Comparison of ENCODE assay signal across 8 cellular contexts in genomic region chr18:48545690-48546365, GRCh38. TPM values are rescaled to one million over a fixed set of nuclear protein-coding genes. Genes with fewer than 3 reads are reported as not detected.
DNase-seq lines count a peak whose midpoint lies in the region; ATAC-seq, FAIRE-seq and TF ChIP-seq lines count a peak whose summit lies in the region.

No MANE protein-coding gene starts in this region.

- TF ChIP-seq POLR2A in K562 (conservative IDR thresholded peaks at IDR 0.05), result no peak

- 12% methylated on average over 13 of the region's 13 CpGs for WGBS in K562 (ENCODE audit: insufficient coverage, low coverage, missing lambda C conversion rate)

- H3K27ac ChIP-seq in K562 (ENCODE audit: extremely low read depth, low read depth, low read length) (peak overlapping the region; percentile 46; the same call in 1 of the 3 replicates), iPS-20b (ENCODE audit: low read length) (no peak overlapping the region), stomach smooth muscle (ENCODE audit: low read length) (peak overlapping the region; percentile 88)

- peaks cover 22% of the 10 kb centered on the region for H3K79me2 ChIP-seq in K562 (ENCODE audit: control insufficient read depth, insufficient read depth, low read length)

- no peak for TF ChIP-seq RAD21 in K562 (CRISPR knock-in tag; conservative IDR thresholded peaks at IDR 0.05 in 1 of 2, IDR thresholded peaks at IDR 0.05 in 1 of 2)

- CTCF ChIA-PET in K562 (lab: Yijun Ruan, JAX; ENCODE audit: low intra/inter-chr PET ratio), result no interaction called here

- H3K4me1 ChIP-seq in K562 (replicated peaks in 1 of 2; ENCODE audit: control insufficient read depth in 2 of 2, insufficient read depth in 2 of 2, low read length in 2 of 2) (peaks cover 33 to 64% of the 10 kb centered on the region in 2 experiments), iPS-20b (ENCODE audit: insufficient read depth, low read length) (peaks cover 67% of the 10 kb centered on the region), stomach smooth muscle (ENCODE audit: control insufficient read depth, insufficient read depth, low read length) (peaks cover 59% of the 10 kb centered on the region)

- intact Hi-C loops in K562 (cut with micrococcal nuclease), result loop anchor here (10.0 kb wide), 1 partner anchor 59 kb away; no protein-coding TSS in a partner anchor

- H3K9me3 ChIP-seq in K562 (replicated peaks; ENCODE audit: control insufficient read depth, insufficient read depth, low read depth, low read length) (no peaks in the 10 kb centered on the region), iPS-20b (ENCODE audit: insufficient read depth, low read depth, low read length) (no peaks in the 10 kb centered on the region), stomach smooth muscle (ENCODE audit: control insufficient read depth in 2 of 2, low read length in 2 of 2) (no peaks in the 10 kb centered on the region)

- peak; percentile 25; the same call in 1 of the 2 replicates for TF ChIP-seq EP300 in K562 (IDR thresholded peaks at IDR 0.05; ENCODE audit: low read length)

- H4K20me1 ChIP-seq in K562 (replicated peaks; ENCODE audit: control insufficient read depth, insufficient read depth, low read length), result 0 out of 2 replicates have a peak, but pooled peaks cover 4% of the 10 kb centered on the region

- peak; percentile 83 for FAIRE-seq in K562 (lab: Jason Lieb, UNC)

- no peak overlapping the region for H2AFZ ChIP-seq in K562 (ENCODE audit: low read depth, low read length)

- H3K27me3 ChIP-seq in K562 (ENCODE audit: control insufficient read depth in 2 of 2, insufficient read depth in 2 of 2, low read length in 2 of 2) (no peaks in the 10 kb centered on the region), iPS-20b (ENCODE audit: insufficient read depth, low read length) (peaks cover 36% of the 10 kb centered on the region), stomach smooth muscle (ENCODE audit: control insufficient read depth in 1 of 2, insufficient read depth in 2 of 2, low read length in 2 of 2) (no peaks in the 10 kb centered on the region)

- POLR2A ChIA-PET in K562 (lab: Yijun Ruan, JAX), result interaction anchor here (2.2 kb wide), 1 partner anchor 10 kb away, joined by 7 read pairs; no protein-coding TSS in a partner anchor

- no peak overlapping the region for H3K4me3 ChIP-seq in K562
- H3K4me3 ChIP-seq in iPS-20b (ENCODE audit: low read length), result peak overlapping the region; percentile 19
- H3K4me3 ChIP-seq in stomach smooth muscle (ENCODE audit: low read length in 2 of 2), result peak overlapping the region in 1 of 2 donors; percentile 41

- no TSS peak for BruUV-seq in K562 (replicated peaks; lab: Mats Ljungman, UMichigan)

- H3K9me1 ChIP-seq in K562 (ENCODE audit: control insufficient read depth, insufficient read depth, low read length), result no peaks in the 10 kb centered on the region

- in situ Hi-C loops in K562 (cut with MboI), result no loop called here

- H3K36me3 ChIP-seq in K562 (ENCODE audit: control insufficient read depth, insufficient read depth, low read length) (no peaks in the 10 kb centered on the region), iPS-20b (ENCODE audit: insufficient read depth, low read depth, low read length) (no peaks in the 10 kb centered on the region), stomach smooth muscle (ENCODE audit: control insufficient read depth in 2 of 2, insufficient read depth in 2 of 2, low read length in 2 of 2) (no peaks in the 10 kb centered on the region)

- TF ChIP-seq CTCF in K562 (IDR thresholded peaks at IDR 0.05 in 2 of 3, conservative IDR thresholded peaks at IDR 0.05 in 1 of 3; ENCODE audit: insufficient read depth in 2 of 3, low read depth in 1 of 3, low read length in 3 of 3), result no peak

- peak; percentile 61 for ATAC-seq in K562
- ATAC-seq in HG02973 (IDR thresholded peaks at IDR 0.05; ENCODE audit: unreplicated experiment), result no peak
- no peak for ATAC-seq in HG02588 (IDR thresholded peaks at IDR 0.05; ENCODE audit: unreplicated experiment)

- DNase-seq in NCI-H2029 (lab: John Stamatoyannopoulos, UW) (peak; percentile 5), NCI-H2029 treated with DMSO at 0.1 percent for 48 hours (lab: John Stamatoyannopoulos, UW) (no peak), K562 (ENCODE audit: extremely low read depth in 1 of 4, low spot score in 3 of 4) (peak; percentile 42 to 81 (median 58)), T1000 (lab: John Stamatoyannopoulos, UW) (no peak)

- peak overlapping the region; percentile 58 for H3K4me2 ChIP-seq in K562 (ENCODE audit: insufficient read depth, low read length)

- H3K9ac ChIP-seq in K562 (ENCODE audit: insufficient read depth in 1 of 2, low read depth in 2 of 2, low read length in 2 of 2) (peak overlapping the region; percentile 14 to 33; a peak in 2 of 4 replicates), iPS-20b (ENCODE audit: low read depth, low read length) (peak overlapping the region; percentile 43; the same call in 1 of the 2 replicates), stomach smooth muscle (ENCODE audit: low read length in 2 of 2) (peak overlapping the region in 1 of 2 donors; percentile 47)

TF ChIP-seq in K562, 482 proteins besides CTCF, POLR2A, EP300 and RAD21 (continues in another document):
- TF ChIP-seq STAT6 (CRISPR knock-in tag; IDR thresholded peaks at IDR 0.05), result no peak
- TF ChIP-seq RHOXF2B (CRISPR knock-in tag; conservative IDR thresholded peaks at IDR 0.05), result no peak
- TF ChIP-seq MBD1 (CRISPR knock-in tag; IDR thresholded peaks at IDR 0.05), result no peak
- peak; percentile 64 for TF ChIP-seq ATF7 (IDR thresholded peaks at IDR 0.05)
- TF ChIP-seq HIVEP1 (CRISPR knock-in tag; IDR thresholded peaks at IDR 0.05), result no peak
- no peak for TF ChIP-seq TFE3 (CRISPR knock-in tag; IDR thresholded peaks at IDR 0.05)

RNA-seq across cellular contexts. Expression of gene CTIF, which starts 7.0 kb away (rescaled TPM):
- total RNA-seq in K562 (2011; cell fraction: chromatin; rRNA removed; ENCODE audit: low replicate concordance), result 20.1 and 49.3 TPM in 2 replicates
- 14.0 and 21.6 TPM in 2 replicates for total RNA-seq in K562 (2011; cell fraction: nucleolus; rRNA removed)
- 17.9 and 22.7 TPM in 2 replicates for total RNA-seq in K562 (2011; cell fraction: nucleoplasm; rRNA removed)
- total RNA-seq in K562 (2014; rRNA removed) (2.2 and 6.6 TPM in 2 replicates), K562 (2014; rRNA removed; fragmentation: Illumina TruSeq; extraction: Trizol) (1.5 TPM in 2 replicates), K562 (2015; rRNA removed; fragmentation: Illumina TruSeq; extraction: Trizol) (2.4 and 3.7 TPM in 2 replicates), K562 (2021) (8.5 and 11.5 TPM in 2 replicates)
- polyA plus RNA-seq in K562 (2011; rRNA removed) (2.2 and 4.8 TPM in 2 replicates), K562 (2014; fragmentation: Illumina TruSeq; extraction: Trizol) (3.9 and 4.2 TPM in 2 replicates), K562 (2014; fragmentation: Nextera tagmentation; extraction: Ambion mirVana) (under 1 TPM; 0.17 to 0.31 TPM), K562 (2014; rRNA removed) (4.1 and 6.0 TPM in 2 replicates)
- 1.7 and 2.8 TPM in 2 replicates for polyA plus RNA-seq in K562 (2011; cell fraction: cytosol; rRNA removed)
- 14.2 and 21.5 TPM in 2 replicates for polyA plus RNA-seq in K562 (2011; cell fraction: nucleus; rRNA removed)
- polyA plus RNA-seq in K562 (2012), result 5.6 and 6.6 TPM in 2 replicates
- polyA minus RNA-seq in K562 (2011; rRNA and poly(A)+ RNA removed), result 2.0 and 2.6 TPM in 2 replicates
- 3.9 and 8.2 TPM in 2 replicates for polyA minus RNA-seq in K562 (2011; cell fraction: cytosol; rRNA and poly(A)+ RNA removed)
- polyA minus RNA-seq in K562 (2011; cell fraction: nucleus; rRNA and poly(A)+ RNA removed), result 4.8 and 13.1 TPM in 2 replicates

Comparison
In these comparisons a context has a peak if more than half of its experiments do, and no peak if none do; other contexts are left out.
1. DNase-seq: peak in NCI-H2029 (single experiment) and K562 (4 of 4); none in NCI-H2029 treated with DMSO at 0.1 percent for 48 hours (single experiment) and T1000 (single experiment).